In the genomic region with DNA sequence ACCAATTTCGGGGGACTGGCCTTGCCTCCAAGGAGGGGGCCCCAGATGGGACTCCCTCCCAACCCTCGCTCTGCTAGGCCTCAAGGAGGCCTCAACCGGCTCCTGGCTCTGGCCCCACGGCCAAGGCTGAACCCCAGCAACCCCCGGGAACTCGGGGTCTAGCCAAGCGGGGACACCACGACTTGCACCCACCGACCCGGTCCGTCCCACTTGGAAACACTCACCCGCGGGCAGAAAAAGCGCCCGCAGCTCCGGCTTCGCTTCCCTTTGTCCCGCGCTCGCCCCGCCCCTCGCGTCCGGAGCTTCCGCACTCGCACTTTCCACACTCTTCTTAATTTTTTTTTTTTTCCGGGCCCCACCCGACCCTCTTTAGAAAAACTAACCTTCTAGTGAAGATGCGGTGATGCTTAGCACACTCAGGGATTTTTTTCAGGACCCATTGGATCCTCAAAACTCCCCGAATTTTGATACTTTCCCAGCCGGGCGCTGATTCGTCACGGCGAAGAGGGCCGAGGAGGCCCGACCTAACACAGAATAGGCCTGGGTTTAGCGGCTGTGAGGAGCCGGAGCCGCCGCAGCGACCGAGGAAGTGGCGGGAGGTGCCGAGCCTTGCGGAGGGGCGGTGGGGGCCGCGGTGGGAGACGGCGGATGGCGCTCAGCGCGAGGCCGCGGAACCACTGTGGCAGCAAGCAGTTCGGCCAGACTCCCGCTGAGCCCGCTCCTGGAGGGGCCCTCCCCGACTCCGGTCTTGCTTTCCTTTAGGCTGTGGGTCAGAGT, we compare ENCODE assay signal across 8 cellular contexts. TPM values are rescaled to one million over a fixed set of nuclear protein-coding genes. Genes with fewer than 3 reads are reported as not detected.
DNase-seq lines count a peak whose midpoint lies in the region; ATAC-seq and TF ChIP-seq lines count a peak whose summit lies in the region.

Gene SMARCE1, minus strand, starts transcription at position 270 of the 777 bp plus-strand sequence. CDS start 2,016 bp downstream, outside the sequence.

- peak within 1 kb of the TSS; percentile 100 for H3K27ac Mint-ChIP-seq in nephron

- H3K9me3 Mint-ChIP-seq in nephron, result no peaks in the 10 kb centered on the region

- ATAC-seq in GM21526 (IDR thresholded peaks at IDR 0.05; ENCODE audit: low FRiP score, unreplicated experiment), result peak; percentile 57

- no peak for TF ChIP-seq CTCF in fibroblast of the aortic adventitia (IDR thresholded peaks at IDR 0.05; ENCODE audit: insufficient read depth, low read length)
- TF ChIP-seq CTCF in nephron (IDR thresholded peaks at IDR 0.05; ENCODE audit: unreplicated experiment in 3 of 3), result no peak

- no peaks in the 10 kb centered on the region for H3K27me3 Mint-ChIP-seq in nephron (ENCODE audit: low read depth)

- in situ Hi-C loops in KBM-7 (cut with MboI; ENCODE audit: low pct_unique_long_range_greater_than_20kb, low sequenced_read_pairs), result no loop called here

- TF ChIP-seq POLR2A in Raji (IDR thresholded peaks at IDR 0.05; ENCODE audit: insufficient read depth, low read depth, low read length), result peak; percentile 59

- peak within 1 kb of the TSS; percentile 94 for H3K4me3 ChIP-seq in fibroblast of the aortic adventitia (ENCODE audit: low read depth, low read length)

- H3K36me3 Mint-ChIP-seq in nephron (ENCODE audit: low read depth), result peaks cover 26% of the 10 kb centered on the region

- peak within 1 kb of the TSS; percentile 90 to 95 (median 95) for H3K4me3 Mint-ChIP-seq in nephron

- peaks cover 45% of the 10 kb centered on the region for H3K4me1 Mint-ChIP-seq in nephron

- DNase-seq in COR-L47 (lab: John Stamatoyannopoulos, UW), result peak; percentile 85
- peak; percentile 78 for DNase-seq in KBM-7
- DNase-seq in activated effector memory CD4-positive, alpha-beta T cell treated with Interleukin-2 at 50 U/mL for 16 hours, result peak; percentile 66
- peak; percentile 78 for DNase-seq in fibroblast of the aortic adventitia (ENCODE audit: low read depth)
- peak; percentile 75 for DNase-seq in stimulated activated naive CD4-positive, alpha-beta T cell treated with Interleukin-2 at 50 U/mL for 16 hours (lab: John Stamatoyannopoulos, UW)

RNA-seq across cellular contexts. Expression of gene SMARCE1, which starts in this region (rescaled TPM):
- 112 and 119 TPM in 2 replicates for total RNA-seq in fibroblast of the aortic adventitia (ENCODE audit: low replicate concordance)

Comparison
In these comparisons a context has a peak if more than half of its experiments do, and no peak if none do; other contexts are left out.
1. Peak in every context shown above with its lines: DNase-seq, ATAC-seq and H3K4me3 ChIP-seq.